30 cellular contexts compared by ENCODE assay signal in genomic region chr16:86893513-86893912, GRCh38.
"Had no signal": no experiment of that assay in that cellular context is flagged by ENCODE, and none has a peak within 500 bp of the region (broad histone marks: within the 10 kb centered on the region; RNA-seq: fewer than 3 reads in every experiment).

No MANE protein-coding gene starts in this region.

- DNase-seq: colonic mucosa; effector CD8-positive, alpha-beta T cell; endodermal cell; foreskin fibroblast; head of caudate nucleus; hippocampal formation; left cardiac atrium; left ventricle myocardium inferior; mesenchymal stem cell; naive thymus-derived CD4-positive, alpha-beta T cell; right lobe of liver; stimulated activated CD4-positive, alpha-beta T cell treated with anti-CD3 and anti-CD28 coated beads, Interleukin-2, amount 100 ng/mL, for 24 hours; stimulated activated CD4-positive, alpha-beta T cell treated with anti-CD3 and anti-CD28 coated beads, Interleukin-4, amount 100 ng/mL, for 24 hours; stimulated activated naive CD4-positive, alpha-beta T cell treated with Interleukin-2 at 50 U/mL for 16 hours; stomach; thyroid gland; trophoblast cell had no signal

- H3K27me3 ChIP-seq: colonic mucosa, neural progenitor cell, right lobe of liver, thyroid gland had no signal

- ATAC-seq: esophagus mucosa; left cardiac atrium; naive thymus-derived CD4-positive, alpha-beta T cell; right lobe of liver; stimulated activated effector memory CD8-positive, alpha-beta T cell treated with anti-CD3 and anti-CD28 coated beads, Interleukin-12 subunit alpha, Interleukin-12 subunit beta, amount 100 ng/mL, for 72 hours had no signal

- H3K9me3 Mint-ChIP-seq: endodermal cell; nephron; stimulated activated effector memory CD8-positive, alpha-beta T cell treated with anti-CD3 and anti-CD28 coated beads, Interleukin-12 subunit alpha, Interleukin-12 subunit beta, amount 100 ng/mL, for 72 hours had no signal

- H3K27ac ChIP-seq: colonic mucosa, epithelial cell of prostate, left ventricle myocardium inferior, neural progenitor cell, right lobe of liver, stomach, thyroid gland had no signal

- H3K9me3 ChIP-seq: colonic mucosa, gastrocnemius medialis, left ventricle myocardium inferior, right lobe of liver, stomach, thyroid gland had no signal

- H3K27ac Mint-ChIP-seq: dendritic cell treated with granulocyte-macrophage colony-stimulating factor and Interleukin-4, amounts not matched to agents 40 ng/mL and 50 ng/mL, for 4 days; endodermal cell; mesothelial cell of epicardium; naive thymus-derived CD4-positive, alpha-beta T cell; nephron; neural progenitor cell; progenitor cell of endocrine pancreas; stimulated activated effector memory CD8-positive, alpha-beta T cell treated with anti-CD3 and anti-CD28 coated beads, Interleukin-12 subunit alpha, Interleukin-12 subunit beta, amount 100 ng/mL, for 72 hours had no signal

- H2AFZ ChIP-seq: neural progenitor cell, parathyroid adenoma had no signal

- H3K36me3 ChIP-seq: colonic mucosa, gastrocnemius medialis, left ventricle myocardium inferior, neural progenitor cell, right lobe of liver, stomach, thyroid gland had no signal

- H3K4me1 Mint-ChIP-seq: stimulated activated effector memory CD8-positive, alpha-beta T cell treated with anti-CD3 and anti-CD28 coated beads, Interleukin-12 subunit alpha, Interleukin-12 subunit beta, amount 100 ng/mL, for 72 hours had no signal

- H3K9ac ChIP-seq: neural progenitor cell, parathyroid adenoma had no signal

- FAIRE-seq: islet of Langerhans had no signal

- H3K4me3 Mint-ChIP-seq: dendritic cell treated with granulocyte-macrophage colony-stimulating factor and Interleukin-4, amounts not matched to agents 40 ng/mL and 50 ng/mL, for 4 days; endodermal cell; mesothelial cell of epicardium; naive thymus-derived CD4-positive, alpha-beta T cell; nephron; neural progenitor cell; stimulated activated effector memory CD8-positive, alpha-beta T cell treated with anti-CD3 and anti-CD28 coated beads, Interleukin-12 subunit alpha, Interleukin-12 subunit beta, amount 100 ng/mL, for 72 hours had no signal

- H3K4me2 ChIP-seq: neural progenitor cell, smooth muscle cell had no signal

- H3K36me3 Mint-ChIP-seq: mesothelial cell of epicardium; naive thymus-derived CD4-positive, alpha-beta T cell; neural progenitor cell; stimulated activated effector memory CD8-positive, alpha-beta T cell treated with anti-CD3 and anti-CD28 coated beads, Interleukin-12 subunit alpha, Interleukin-12 subunit beta, amount 100 ng/mL, for 72 hours had no signal

- H3K79me2 ChIP-seq: parathyroid adenoma had no signal

- H3K4me3 ChIP-seq: colonic mucosa, gastrocnemius medialis, left ventricle myocardium inferior, lung, neural progenitor cell, right lobe of liver, smooth muscle cell, stomach, thyroid gland had no signal

- H3K4me1 ChIP-seq: colonic mucosa, left ventricle myocardium inferior, right lobe of liver, stomach, thyroid gland had no signal
